In genomic region chr4:153490985-153491483, GRCh38 we compare ENCODE assay signal across 14 cellular contexts. TPM values are rescaled to one million over a fixed set of nuclear protein-coding genes. Genes with fewer than 3 reads are reported as not detected.
A peak's percentile ranks its signal among the peaks of the same experiment; 100 is the strongest.
DNase-seq lines count a peak whose midpoint lies in the region; ATAC-seq lines count a peak whose summit lies in the region.
"Had no signal": no experiment of that assay in that cellular context is flagged by ENCODE, and none has a peak within 500 bp of the region (broad histone marks: within the 10 kb centered on the region; RNA-seq: fewer than 3 reads in every experiment).

No MANE protein-coding gene starts in this region.

- no peaks in the 10 kb centered on the region for H3K9me3 Mint-ChIP-seq in activated naive CD4-positive, alpha-beta T cell treated with anti-CD3 and anti-CD28 coated beads for 36 hours
- no peaks in the 10 kb centered on the region for H3K9me3 Mint-ChIP-seq in activated naive CD4-positive, alpha-beta T cell treated with anti-CD3 and anti-CD28 coated beads, Interleukin-2, amount 10 ng/mL, durations not matched to agents 7 days and 5 days
- no peaks in the 10 kb centered on the region for H3K9me3 Mint-ChIP-seq in IgD-negative memory B cell
- no peaks in the 10 kb centered on the region for H3K9me3 Mint-ChIP-seq in activated naive CD8-positive, alpha-beta T cell treated with anti-CD3 and anti-CD28 coated beads, Interleukin-2, amount 50 U/mL, for 24 hours
- H3K9me3 Mint-ChIP-seq in stimulated activated memory B cell treated with anti-CD40 and anti-IgM and Interleukin-4, amounts not matched to agents 10 μg/mL and 1 μg/mL and 100 μg/mL, for 72 hours = no peaks in the 10 kb centered on the region

- intact Hi-C loops in activated naive CD4-positive, alpha-beta T cell treated with anti-CD3 and anti-CD28 coated beads for 36 hours (cut with micrococcal nuclease) = no loop called here

- H3K27ac Mint-ChIP-seq in activated naive CD4-positive, alpha-beta T cell treated with anti-CD3 and anti-CD28 coated beads for 36 hours = peak overlapping the region; percentile 95
- no peak overlapping the region for H3K27ac Mint-ChIP-seq in activated naive CD4-positive, alpha-beta T cell treated with anti-CD3 and anti-CD28 coated beads, Interleukin-2, amount 10 ng/mL, durations not matched to agents 7 days and 5 days
- peak overlapping the region; percentile 52 to 96 (median 92) for H3K27ac Mint-ChIP-seq in IgD-negative memory B cell
- H3K27ac Mint-ChIP-seq in activated naive CD8-positive, alpha-beta T cell treated with anti-CD3 and anti-CD28 coated beads, Interleukin-2, amount 50 U/mL, for 24 hours = peak overlapping the region; percentile 95
- H3K27ac Mint-ChIP-seq in stimulated activated memory B cell treated with anti-CD40 and anti-IgM and Interleukin-4, amounts not matched to agents 10 μg/mL and 1 μg/mL and 100 μg/mL, for 72 hours = peak overlapping the region; percentile 88

- peaks cover 19% of the 10 kb centered on the region for H3K36me3 Mint-ChIP-seq in activated naive CD4-positive, alpha-beta T cell treated with anti-CD3 and anti-CD28 coated beads for 36 hours (ENCODE audit: low read depth)
- peaks cover 40% of the 10 kb centered on the region for H3K36me3 Mint-ChIP-seq in activated naive CD4-positive, alpha-beta T cell treated with anti-CD3 and anti-CD28 coated beads, Interleukin-2, amount 10 ng/mL, durations not matched to agents 7 days and 5 days
- peaks cover 4% of the 10 kb centered on the region for H3K36me3 Mint-ChIP-seq in IgD-negative memory B cell
- H3K36me3 Mint-ChIP-seq in activated naive CD8-positive, alpha-beta T cell treated with anti-CD3 and anti-CD28 coated beads, Interleukin-2, amount 50 U/mL, for 24 hours (ENCODE audit: low read depth) = peaks cover 17% of the 10 kb centered on the region
- H3K36me3 Mint-ChIP-seq in stimulated activated memory B cell treated with anti-CD40 and anti-IgM and Interleukin-4, amounts not matched to agents 10 μg/mL and 1 μg/mL and 100 μg/mL, for 72 hours = peaks cover 26% of the 10 kb centered on the region

- H3K4me1 Mint-ChIP-seq in activated naive CD4-positive, alpha-beta T cell treated with anti-CD3 and anti-CD28 coated beads for 36 hours (ENCODE audit: low read depth) = peaks cover 89% of the 10 kb centered on the region
- H3K4me1 Mint-ChIP-seq in activated naive CD4-positive, alpha-beta T cell treated with anti-CD3 and anti-CD28 coated beads, Interleukin-2, amount 10 ng/mL, durations not matched to agents 7 days and 5 days = peaks cover 85% of the 10 kb centered on the region
- H3K4me1 Mint-ChIP-seq in IgD-negative memory B cell = peaks cover 72 to 82% (median 73%) of the 10 kb centered on the region in 3 donors
- H3K4me1 Mint-ChIP-seq in activated naive CD8-positive, alpha-beta T cell treated with anti-CD3 and anti-CD28 coated beads, Interleukin-2, amount 50 U/mL, for 24 hours = peaks cover 95% of the 10 kb centered on the region
- H3K4me1 Mint-ChIP-seq in stimulated activated memory B cell treated with anti-CD40 and anti-IgM and Interleukin-4, amounts not matched to agents 10 μg/mL and 1 μg/mL and 100 μg/mL, for 72 hours = peaks cover 86% of the 10 kb centered on the region

- CTCF ChIA-PET in activated naive CD4-positive, alpha-beta T cell treated with anti-CD3 and anti-CD28 coated beads for 36 hours (lab: Charles Lee) = interaction anchor here (0.7 to 1.1 kb wide), 2 partner anchors 32 to 64 kb away, joined by 3 read pairs; no protein-coding TSS in a partner anchor
- CTCF ChIA-PET in activated naive CD4-positive, alpha-beta T cell treated with anti-CD3 and anti-CD28 coated beads, Interleukin-2, amount 10 ng/mL, durations not matched to agents 7 days and 5 days (lab: Charles Lee) = interaction anchor here (1.0 to 1.6 kb wide), 2 partner anchors 7 to 23 kb away, joined by 3 to 5 read pairs; no protein-coding TSS in a partner anchor

- ATAC-seq in activated naive CD8-positive, alpha-beta T cell treated with anti-CD3 and anti-CD28 coated beads, Interleukin-2, amount 50 U/mL, for 24 hours = no peak
- ATAC-seq in stimulated activated memory B cell treated with anti-CD40 and anti-IgM and Interleukin-4, amounts not matched to agents 10 μg/mL and 1 μg/mL and 100 μg/mL, for 72 hours = no peak
- no peak for ATAC-seq in HG03108 (IDR thresholded peaks at IDR 0.05; ENCODE audit: unreplicated experiment)
- ATAC-seq: left ventricle myocardium superior had no signal

- no peak for DNase-seq in activated naive CD4-positive, alpha-beta T cell treated with anti-CD3 and anti-CD28 coated beads for 36 hours
- no peak for DNase-seq in activated naive CD4-positive, alpha-beta T cell treated with anti-CD3 and anti-CD28 coated beads, Interleukin-2, amount 10 ng/mL, durations not matched to agents 7 days and 5 days
- DNase-seq in activated naive CD8-positive, alpha-beta T cell treated with anti-CD3 and anti-CD28 coated beads, Interleukin-2, amount 50 U/mL, for 24 hours = no peak
- DNase-seq in DMS79 treated with DMSO at 0.1 percent for 48 hours (lab: John Stamatoyannopoulos, UW) (no peak), dedifferentiated amniotic fluid mesenchymal stem cell (ENCODE audit: extremely low spot score) (no peak)
- DNase-seq: amygdala; DMS 273 treated with DMSO at 0.1 percent for 48 hours; left ventricle myocardium superior; NCI-H187 treated with DMSO at 0.1 percent for 48 hours; NCI-H510A treated with DMSO at 0.1 percent for 48 hours; stimulated activated CD4-positive, alpha-beta T cell treated with anti-CD3 and anti-CD28 coated beads, Interleukin-12 subunit alpha, Interleukin-12 subunit beta, amount 100 ng/mL, for 4 hours had no signal

- peak overlapping the region; percentile 21 for H3K4me3 Mint-ChIP-seq in activated naive CD4-positive, alpha-beta T cell treated with anti-CD3 and anti-CD28 coated beads for 36 hours
- H3K4me3 Mint-ChIP-seq in activated naive CD4-positive, alpha-beta T cell treated with anti-CD3 and anti-CD28 coated beads, Interleukin-2, amount 10 ng/mL, durations not matched to agents 7 days and 5 days = no peak overlapping the region
- peak overlapping the region; percentile 75 to 94 (median 84) for H3K4me3 Mint-ChIP-seq in IgD-negative memory B cell
- peak overlapping the region; percentile 76 for H3K4me3 Mint-ChIP-seq in activated naive CD8-positive, alpha-beta T cell treated with anti-CD3 and anti-CD28 coated beads, Interleukin-2, amount 50 U/mL, for 24 hours
- peak overlapping the region; percentile 75 for H3K4me3 Mint-ChIP-seq in stimulated activated memory B cell treated with anti-CD40 and anti-IgM and Interleukin-4, amounts not matched to agents 10 μg/mL and 1 μg/mL and 100 μg/mL, for 72 hours

- H3K27me3 Mint-ChIP-seq in activated naive CD4-positive, alpha-beta T cell treated with anti-CD3 and anti-CD28 coated beads for 36 hours (ENCODE audit: low read depth) = no peaks in the 10 kb centered on the region
- H3K27me3 Mint-ChIP-seq in activated naive CD4-positive, alpha-beta T cell treated with anti-CD3 and anti-CD28 coated beads, Interleukin-2, amount 10 ng/mL, durations not matched to agents 7 days and 5 days = no peaks in the 10 kb centered on the region
- H3K27me3 Mint-ChIP-seq in IgD-negative memory B cell = no peaks in the 10 kb centered on the region
- peaks cover 2% of the 10 kb centered on the region for H3K27me3 Mint-ChIP-seq in activated naive CD8-positive, alpha-beta T cell treated with anti-CD3 and anti-CD28 coated beads, Interleukin-2, amount 50 U/mL, for 24 hours
- no peaks in the 10 kb centered on the region for H3K27me3 Mint-ChIP-seq in stimulated activated memory B cell treated with anti-CD40 and anti-IgM and Interleukin-4, amounts not matched to agents 10 μg/mL and 1 μg/mL and 100 μg/mL, for 72 hours

RNA-seq across cellular contexts. Expression of gene TMEM131L, which starts 24.9 kb away (rescaled TPM):
- total RNA-seq in activated naive CD4-positive, alpha-beta T cell treated with anti-CD3 and anti-CD28 coated beads for 36 hours = 10 to 100 TPM; 37.6 to 41.6 TPM
- 48.4 TPM for polyA plus RNA-seq in IgD-negative memory B cell
